In the genomic region with DNA sequence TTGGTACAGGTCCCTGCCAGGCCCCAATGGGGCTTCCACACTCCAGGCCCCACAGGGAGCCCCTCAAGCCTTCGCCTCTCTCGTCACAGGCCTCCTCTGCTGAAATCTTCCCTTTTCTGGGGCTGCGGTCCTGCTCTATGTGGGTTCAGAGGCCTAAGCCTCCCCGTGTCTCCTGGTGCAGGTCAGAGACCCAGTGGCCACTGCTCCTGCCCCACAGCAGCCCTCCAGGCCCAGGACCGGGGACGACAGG, we compare ENCODE assay signal across 10 cellular contexts. TPM values are rescaled to one million over a fixed set of nuclear protein-coding genes. Genes with fewer than 3 reads are reported as not detected.
DNase-seq lines count a peak whose midpoint lies in the region; ATAC-seq, FAIRE-seq and TF ChIP-seq lines count a peak whose summit lies in the region.
"Had no signal": no experiment of that assay in that cellular context is flagged by ENCODE, and none has a peak within 500 bp of the region (broad histone marks: within the 10 kb centered on the region; RNA-seq: fewer than 3 reads in every experiment).

No MANE protein-coding gene starts in this region.

- peak; percentile 3 to 6 for ATAC-seq in naive B cell (ENCODE audit: low read depth in 2 of 2)
- no peak for ATAC-seq in HG02571 (IDR thresholded peaks at IDR 0.05; ENCODE audit: unreplicated experiment)

- FAIRE-seq in frontal cortex (lab: Jason Lieb, UNC), result no peak

- CTCF ChIA-PET in activated naive CD4-positive, alpha-beta T cell treated with anti-CD3 and anti-CD28 coated beads, Interleukin-2, amount 10 ng/mL, durations not matched to agents 7 days and 5 days (lab: Charles Lee), result interaction anchor here (1.0 kb wide), 1 partner anchor 20 kb away, joined by 3 read pairs; no protein-coding TSS in a partner anchor

- no peaks in the 10 kb centered on the region for H3K9me3 Mint-ChIP-seq in activated naive CD4-positive, alpha-beta T cell treated with anti-CD3 and anti-CD28 coated beads, Interleukin-2, amount 10 ng/mL, durations not matched to agents 7 days and 5 days
- H3K9me3 Mint-ChIP-seq in naive B cell, result peaks cover 0 to 4% (median 0%) of the 10 kb centered on the region in 7 donors

- intact Hi-C loops in ascending aorta (cut with DNase I), result no loop called here

- H3K36me3 ChIP-seq in ascending aorta (no peaks in the 10 kb centered on the region), urinary bladder (ENCODE audit: insufficient read depth) (no peaks in the 10 kb centered on the region)

- peaks cover 13% of the 10 kb centered on the region for H3K27me3 Mint-ChIP-seq in activated naive CD4-positive, alpha-beta T cell treated with anti-CD3 and anti-CD28 coated beads, Interleukin-2, amount 10 ng/mL, durations not matched to agents 7 days and 5 days
- H3K27me3 Mint-ChIP-seq in naive B cell, result no peaks in the 10 kb centered on the region

- H3K4me3 ChIP-seq in ascending aorta, result no peak overlapping the region
- H3K4me3 ChIP-seq in urinary bladder (ENCODE audit: low read depth, low read length), result no peak overlapping the region

- no peaks in the 10 kb centered on the region for H3K27me3 ChIP-seq in ascending aorta

- H3K36me3 Mint-ChIP-seq in activated naive CD4-positive, alpha-beta T cell treated with anti-CD3 and anti-CD28 coated beads, Interleukin-2, amount 10 ng/mL, durations not matched to agents 7 days and 5 days, result no peaks in the 10 kb centered on the region
- H3K36me3 Mint-ChIP-seq in naive B cell, result no peaks in the 10 kb centered on the region

- WGBS in urinary bladder, result 66% methylated on average over 6 of the region's 6 CpGs

- DNase-seq in activated naive CD4-positive, alpha-beta T cell treated with anti-CD3 and anti-CD28 coated beads, Interleukin-2, amount 10 ng/mL, durations not matched to agents 7 days and 5 days, result no peak
- no peak for DNase-seq in activated naive CD4-positive, alpha-beta T cell (lab: John Stamatoyannopoulos, UW)
- DNase-seq in ascending aorta (ENCODE audit: low spot score in 2 of 2), result no peak
- DNase-seq in naive B cell, result no peak
- DNase-seq in frontal cortex (ENCODE audit: low spot score in 2 of 2), result no peak
- DNase-seq in NK-92 (lab: John Stamatoyannopoulos, UW; ENCODE audit: unreplicated experiment), result no peak

- H3K27ac ChIP-seq in ascending aorta, result peak overlapping the region; percentile 76 to 88
- H3K27ac ChIP-seq in urinary bladder (ENCODE audit: low read depth), result peak overlapping the region; percentile 83

- H3K4me3 Mint-ChIP-seq in activated naive CD4-positive, alpha-beta T cell treated with anti-CD3 and anti-CD28 coated beads, Interleukin-2, amount 10 ng/mL, durations not matched to agents 7 days and 5 days, result peak overlapping the region; percentile 53
- peak overlapping the region; percentile 51 to 90 (median 77) for H3K4me3 Mint-ChIP-seq in naive B cell

- H3K9me3 ChIP-seq in ascending aorta, result no peaks in the 10 kb centered on the region

- no peak for TF ChIP-seq CTCF in ascending aorta (IDR thresholded peaks at IDR 0.05)

- H3K4me1 ChIP-seq in ascending aorta, result peaks cover 9 to 26% of the 10 kb centered on the region in 2 donors
- no peaks in the 10 kb centered on the region for H3K4me1 ChIP-seq in urinary bladder (ENCODE audit: insufficient read depth)

- H3K4me1 Mint-ChIP-seq in activated naive CD4-positive, alpha-beta T cell treated with anti-CD3 and anti-CD28 coated beads, Interleukin-2, amount 10 ng/mL, durations not matched to agents 7 days and 5 days, result peaks cover 71% of the 10 kb centered on the region
- peaks cover 39 to 61% (median 41%) of the 10 kb centered on the region in 3 donors for H3K4me1 Mint-ChIP-seq in naive B cell

- H3K27ac Mint-ChIP-seq in activated naive CD4-positive, alpha-beta T cell treated with anti-CD3 and anti-CD28 coated beads, Interleukin-2, amount 10 ng/mL, durations not matched to agents 7 days and 5 days, result peak overlapping the region; percentile 94
- H3K27ac Mint-ChIP-seq in naive B cell, result peak overlapping the region; percentile 89 to 99 (median 97)

RNA-seq across cellular contexts. Expression of gene IFITM3, which starts 5.9 kb away (rescaled TPM):
- total RNA-seq in ascending aorta, result 1,421 TPM
- polyA plus RNA-seq in naive B cell (ENCODE audit: low read depth in 6 of 6), result 100 to 1,000 TPM in 1 of 6 donors, 10 to 100 TPM in 3, 1 to 10 TPM in 1, under 1 TPM in 1; 0.71 to 178 (median 64.1) TPM
- 43.2 TPM for total RNA-seq in urinary bladder
- polyA plus RNA-seq in urinary bladder, result 2,675 TPM
- 1.6 TPM for total RNA-seq in frontal cortex

RNA-seq across cellular contexts. Expression of gene IFITM1, which starts 12.7 kb away (rescaled TPM):
- total RNA-seq in ascending aorta, result 650 TPM
- 100 to 1,000 TPM; 152 to 299 (median 164) TPM for polyA plus RNA-seq in naive B cell (ENCODE audit: low read depth in 6 of 6)
- 20.9 TPM for total RNA-seq in urinary bladder
- 599 TPM for polyA plus RNA-seq in urinary bladder
- total RNA-seq in frontal cortex, result 6.9 TPM

RNA-seq across cellular contexts. Expression of gene IFITM2, which starts 18.9 kb away (rescaled TPM):
- total RNA-seq in ascending aorta, result 1,131 TPM
- polyA plus RNA-seq in naive B cell (ENCODE audit: low read depth in 6 of 6), result 1,000 to 10,000 TPM in 4 of 6 donors, 100 to 1,000 TPM in 2; 915 to 1,467 (median 1,288) TPM
- 14.8 TPM for total RNA-seq in urinary bladder
- polyA plus RNA-seq in urinary bladder, result 765 TPM
- 5.3 TPM for total RNA-seq in frontal cortex

RNA-seq across cellular contexts. Expression of gene IFITM5, which starts 27.2 kb away (rescaled TPM):
- not detected for total RNA-seq in ascending aorta
- polyA plus RNA-seq in naive B cell (ENCODE audit: low read depth in 6 of 6), result not detected
- not detected for total RNA-seq in urinary bladder
- not detected for polyA plus RNA-seq in urinary bladder
- total RNA-seq in frontal cortex, result not detected
- total RNA-seq: T-helper 1 cell treated with Interleukin-12 subunit alpha and Interleukin-12 subunit beta and Interleukin-4 antibody, amounts not matched to agents 30 ng/mL and 1 ng/mL, for 36 hours; ureter had no signal

RNA-seq across cellular contexts. Expression of gene PGGHG, which starts 37.6 kb away (rescaled TPM):
- 155 TPM for total RNA-seq in ascending aorta
- 1 to 10 TPM; 3.4 to 8.3 (median 4.3) TPM for polyA plus RNA-seq in naive B cell (ENCODE audit: low read depth in 6 of 6)
- total RNA-seq in urinary bladder, result 9.5 TPM
- polyA plus RNA-seq in urinary bladder, result 36.3 TPM
- 0.41 TPM for total RNA-seq in frontal cortex

Comparison
In these comparisons a context has a peak if more than half of its experiments do, and no peak if none do; other contexts are left out.
1. RNA of gene IFITM3, which starts 5.9 kb away (total RNA-seq): 1,421 TPM in ascending aorta (single experiment); 43.2 TPM in urinary bladder (single experiment) and 1.6 TPM in frontal cortex (single experiment); every median in the first group is over 10 times any median in the second.
2. RNA of gene IFITM1, which starts 12.7 kb away (total RNA-seq): 650 TPM in ascending aorta (single experiment); 20.9 TPM in urinary bladder (single experiment) and 6.9 TPM in frontal cortex (single experiment); every median in the first group is over 10 times any median in the second.
3. RNA of gene IFITM2, which starts 18.9 kb away (total RNA-seq): 1,131 TPM in ascending aorta (single experiment); 14.8 TPM in urinary bladder (single experiment) and 5.3 TPM in frontal cortex (single experiment); every median in the first group is over 10 times any median in the second.